Comparison of ENCODE assay signal across 10 cellular contexts in the genomic region with DNA sequence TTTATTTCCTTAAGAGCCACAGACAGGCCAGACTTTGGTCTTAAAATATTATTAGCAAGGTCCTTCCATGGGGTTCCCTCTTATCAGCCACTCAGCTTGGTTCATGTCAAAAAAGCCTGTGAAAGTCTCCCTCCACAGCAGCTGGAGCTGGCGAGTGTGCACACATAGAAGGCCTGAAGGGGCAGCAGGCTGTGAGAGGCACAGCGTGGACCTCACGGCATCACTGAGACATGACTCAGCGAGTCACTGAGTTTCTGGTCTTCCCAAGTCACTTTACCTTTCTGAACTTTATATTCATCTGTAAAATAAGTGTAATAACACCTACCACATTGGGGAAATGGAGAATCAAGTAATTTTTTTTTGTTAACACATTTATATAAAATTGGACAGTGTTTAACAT. TPM values are rescaled to one million over a fixed set of nuclear protein-coding genes. Genes with fewer than 3 reads are reported as not detected.
DNase-seq lines count a peak whose midpoint lies in the region; ATAC-seq and TF ChIP-seq lines count a peak whose summit lies in the region.
"Had no signal": no experiment of that assay in that cellular context is flagged by ENCODE, and none has a peak within 500 bp of the region (broad histone marks: within the 10 kb centered on the region; RNA-seq: fewer than 3 reads in every experiment).

No MANE protein-coding gene starts in this region.

- H4K20me1 ChIP-seq in osteoblast (ENCODE audit: insufficient read depth, low read length) = no peaks in the 10 kb centered on the region

- no peak overlapping the region for H3K4me3 ChIP-seq in osteoblast (ENCODE audit: insufficient read depth, low read length)
- H3K4me3 ChIP-seq: skin epidermis had no signal

- H3K36me3 ChIP-seq in osteoblast (ENCODE audit: insufficient read depth, low read length) = peaks cover 13% of the 10 kb centered on the region

- no peaks in the 10 kb centered on the region for H3K9me3 ChIP-seq in osteoblast (ENCODE audit: low read depth, low read length)

- H3K27ac ChIP-seq in osteoblast (ENCODE audit: low read depth, low read length) = no peak overlapping the region
- H3K27ac ChIP-seq: skin epidermis had no signal

- no peaks in the 10 kb centered on the region for H3K27me3 ChIP-seq in osteoblast (ENCODE audit: insufficient read depth, low read length)

- H3K4me1 ChIP-seq in osteoblast (ENCODE audit: insufficient read depth, low read length) = no peaks in the 10 kb centered on the region

- DNase-seq in DMS53 (lab: John Stamatoyannopoulos, UW) (peak; percentile 45), DMS53 treated with DMSO at 0.1 percent for 48 hours (lab: John Stamatoyannopoulos, UW; ENCODE audit: unreplicated experiment) (no peak), M059J (ENCODE audit: low read depth) (peak; percentile 44), dedifferentiated amniotic fluid mesenchymal stem cell (ENCODE audit: extremely low spot score) (peak; percentile 43), osteoblast (ENCODE audit: insufficient read length, low spot score, missing footprints) (no peak), NCI-H1417 (lab: John Stamatoyannopoulos, UW) (no peak), GM13977 (ENCODE audit: low spot score) (no peak)
- DNase-seq: activated naive CD4-positive, alpha-beta T cell had no signal

- peaks cover 17% of the 10 kb centered on the region for H3K79me2 ChIP-seq in osteoblast (ENCODE audit: insufficient read depth, low read length)

- in situ Hi-C loops in GM13977 (cut with MboI; ENCODE audit: low pct_unique_long_range_greater_than_20kb, low sequenced_read_pairs, unreplicated experiment) = no loop called here

- TF ChIP-seq CTCF in osteoblast (IDR thresholded peaks at IDR 0.05; ENCODE audit: extremely low read depth, low read depth, low read length) (peak; percentile 32), GM13977 (IDR thresholded peaks at IDR 0.05; ENCODE audit: extremely low read depth, insufficient read depth, missing control alignments) (no peak)

- H2AFZ ChIP-seq in osteoblast (ENCODE audit: low read length) = no peak overlapping the region

- no peak overlapping the region for H3K4me2 ChIP-seq in osteoblast (ENCODE audit: insufficient read depth, low read length)

- no peak for ATAC-seq in HG02759 (IDR thresholded peaks at IDR 0.05; ENCODE audit: unreplicated experiment)

RNA-seq across cellular contexts. Expression of gene TAF3, which starts 8.7 kb away (rescaled TPM):
- 0.79 and 2.1 TPM in 2 replicates for total RNA-seq in M059J (2014; rRNA removed; shearing (Covaris generic))
- 2.2 and 2.4 TPM in 2 replicates for total RNA-seq in osteoblast

RNA-seq across cellular contexts. Expression of gene ATP5F1C, which starts 39.0 kb away (rescaled TPM):
- 258 and 346 TPM in 2 replicates for total RNA-seq in M059J (2014; rRNA removed; shearing (Covaris generic))
- total RNA-seq in osteoblast = 209 and 232 TPM in 2 replicates

RNA-seq across cellular contexts. Expression of gene KIN, which starts 39.2 kb away (rescaled TPM):
- 8.7 and 14.4 TPM in 2 replicates for total RNA-seq in M059J (2014; rRNA removed; shearing (Covaris generic))
- total RNA-seq in osteoblast = 5.8 and 8.0 TPM in 2 replicates

Comparison
In these comparisons a context has a peak if more than half of its experiments do, and no peak if none do; other contexts are left out.
1. DNase-seq: peak in DMS53 (single experiment), M059J (single experiment) and dedifferentiated amniotic fluid mesenchymal stem cell (single experiment); none in DMS53 treated with DMSO at 0.1 percent for 48 hours (single experiment), osteoblast (single experiment), NCI-H1417 (0 of 3) and GM13977 (single experiment).